Comparison of ENCODE assay signal across 23 cellular contexts in the genomic region with DNA sequence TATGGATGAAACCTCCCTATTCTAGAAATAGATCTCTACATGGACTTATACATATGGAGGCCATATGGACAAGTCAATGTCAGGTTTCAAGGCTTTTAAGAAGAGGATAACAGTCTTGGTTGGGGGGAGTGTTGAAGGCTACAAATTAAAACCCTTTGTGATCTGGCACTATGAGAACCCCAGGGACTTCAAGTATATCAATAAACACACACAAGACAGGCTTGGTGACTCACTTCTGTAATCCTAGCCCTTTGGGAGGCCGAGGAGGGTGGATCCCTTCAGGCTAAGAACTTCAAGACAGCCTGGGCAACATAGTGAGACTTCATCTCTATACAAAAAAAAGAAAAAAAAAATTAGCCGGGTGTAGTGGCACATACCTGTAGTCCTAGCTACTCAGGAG.
A peak's percentile ranks its signal among the peaks of the same experiment; 100 is the strongest.
DNase-seq lines count a peak whose midpoint lies in the region; ATAC-seq and TF ChIP-seq lines count a peak whose summit lies in the region.
"Had no signal": no experiment of that assay in that cellular context is flagged by ENCODE, and none has a peak within 500 bp of the region (broad histone marks: within the 10 kb centered on the region; RNA-seq: fewer than 3 reads in every experiment).

No MANE protein-coding gene starts in this region.

- H3K9me3 Mint-ChIP-seq in glutamatergic neuron (ENCODE audit: unreplicated experiment): peaks cover 15% of the 10 kb centered on the region
- H3K9me3 Mint-ChIP-seq in activated naive CD8-positive, alpha-beta T cell treated with anti-CD3 and anti-CD28 coated beads, Interleukin-2, amount 50 U/mL, for 24 hours: no peaks in the 10 kb centered on the region
- H3K9me3 Mint-ChIP-seq: activated B cell treated with CpG ODN at 0.5 μM for 24 hours; brain; stimulated activated naive CD8-positive, alpha-beta T cell treated with anti-CD3 and anti-CD28 coated beads, Interleukin-15, amount 100 ng/mL, for 72 hours had no signal

- no peaks in the 10 kb centered on the region for H4K20me1 ChIP-seq in mammary epithelial cell (ENCODE audit: insufficient read depth, low read length)

- H3K4me3 Mint-ChIP-seq in glutamatergic neuron (ENCODE audit: unreplicated experiment): peak overlapping the region; percentile 36
- H3K4me3 Mint-ChIP-seq in activated naive CD8-positive, alpha-beta T cell treated with anti-CD3 and anti-CD28 coated beads, Interleukin-2, amount 50 U/mL, for 24 hours: no peak overlapping the region
- H3K4me3 Mint-ChIP-seq: activated B cell treated with CpG ODN at 0.5 μM for 24 hours; brain; stimulated activated naive CD8-positive, alpha-beta T cell treated with anti-CD3 and anti-CD28 coated beads, Interleukin-15, amount 100 ng/mL, for 72 hours had no signal

- TF ChIP-seq CTCF in mammary epithelial cell (conservative IDR thresholded peaks at IDR 0.05 in 1 of 2, IDR thresholded peaks at IDR 0.05 in 1 of 2; ENCODE audit: extremely low read depth in 1 of 2, insufficient read depth in 1 of 2, low read depth in 1 of 2, low read length in 2 of 2) (no peak), glutamatergic neuron (IDR thresholded peaks at IDR 0.05; ENCODE audit: partially characterized antibody, unreplicated experiment) (no peak), suprapubic skin (IDR thresholded peaks at IDR 0.05) (no peak)

- WGBS in mammary epithelial cell (ENCODE audit: low coverage, missing lambda C conversion rate): 50% methylated on average over 1 of the region's 2 CpGs
- 39% methylated on average over 2 of the region's 2 CpGs for WGBS in suprapubic skin

- no peaks in the 10 kb centered on the region for H3K27me3 ChIP-seq in mammary epithelial cell (ENCODE audit: insufficient read depth, low read length)
- H3K27me3 ChIP-seq in suprapubic skin: no peaks in the 10 kb centered on the region
- H3K27me3 ChIP-seq: tibial artery had no signal

- H3K27ac ChIP-seq in mammary epithelial cell (ENCODE audit: insufficient read depth, low read depth, low read length) (no peak overlapping the region), suprapubic skin (no peak overlapping the region)
- H3K27ac ChIP-seq: C4-2B, lower lobe of right lung, prostate gland, tibial artery had no signal

- in situ Hi-C loops in mammary epithelial cell (cut with MboI; ENCODE audit: low sequenced_read_pairs in 2 of 2): no loop called here

- dilution Hi-C loops in mammary epithelial cell (cut with HindIII; ENCODE audit: low sequenced_read_pairs): no loop called here

- peak overlapping the region; percentile 90 for H3K27ac Mint-ChIP-seq in glutamatergic neuron (ENCODE audit: unreplicated experiment)
- H3K27ac Mint-ChIP-seq in activated naive CD8-positive, alpha-beta T cell treated with anti-CD3 and anti-CD28 coated beads, Interleukin-2, amount 50 U/mL, for 24 hours: no peak overlapping the region
- H3K27ac Mint-ChIP-seq: activated B cell treated with CpG ODN at 0.5 μM for 24 hours; brain; stimulated activated naive CD8-positive, alpha-beta T cell treated with anti-CD3 and anti-CD28 coated beads, Interleukin-15, amount 100 ng/mL, for 72 hours had no signal

- H2AFZ ChIP-seq in mammary epithelial cell (ENCODE audit: low read depth, low read length): no peak overlapping the region

- no peak for TF ChIP-seq POLR2A in suprapubic skin (IDR thresholded peaks at IDR 0.05)

- intact Hi-C loops in mammary epithelial cell (cut with micrococcal nuclease): no loop called here

- no peak for TF ChIP-seq EP300 in suprapubic skin (IDR thresholded peaks at IDR 0.05)

- H3K9ac ChIP-seq in mammary epithelial cell (ENCODE audit: insufficient read depth, low read length): no peak overlapping the region

- no peak for ATAC-seq in GM21381 (IDR thresholded peaks at IDR 0.05; ENCODE audit: unreplicated experiment)
- no peak for ATAC-seq in activated naive CD8-positive, alpha-beta T cell treated with anti-CD3 and anti-CD28 coated beads, Interleukin-2, amount 50 U/mL, for 24 hours
- ATAC-seq: esophagus mucosa; HCT116; lower lobe of right lung; stimulated activated naive CD8-positive, alpha-beta T cell treated with anti-CD3 and anti-CD28 coated beads, Interleukin-15, amount 100 ng/mL, for 72 hours had no signal

- no peaks in the 10 kb centered on the region for H3K79me2 ChIP-seq in mammary epithelial cell (ENCODE audit: insufficient read depth, low read length)

- H3K36me3 ChIP-seq in mammary epithelial cell (ENCODE audit: insufficient read depth, low read length): no peaks in the 10 kb centered on the region
- H3K36me3 ChIP-seq in suprapubic skin: no peaks in the 10 kb centered on the region
- H3K36me3 ChIP-seq: lower lobe of right lung, prostate gland, tibial artery had no signal

- no TSS peak for BruUV-seq in mammary epithelial cell (replicated peaks; lab: Mats Ljungman, UMichigan)

- H3K27me3 Mint-ChIP-seq in glutamatergic neuron (ENCODE audit: unreplicated experiment): no peaks in the 10 kb centered on the region
- no peaks in the 10 kb centered on the region for H3K27me3 Mint-ChIP-seq in activated naive CD8-positive, alpha-beta T cell treated with anti-CD3 and anti-CD28 coated beads, Interleukin-2, amount 50 U/mL, for 24 hours

- H3K4me1 Mint-ChIP-seq in glutamatergic neuron (ENCODE audit: low read depth, unreplicated experiment): peaks cover 30% of the 10 kb centered on the region
- no peaks in the 10 kb centered on the region for H3K4me1 Mint-ChIP-seq in activated naive CD8-positive, alpha-beta T cell treated with anti-CD3 and anti-CD28 coated beads, Interleukin-2, amount 50 U/mL, for 24 hours
- H3K4me1 Mint-ChIP-seq: activated B cell treated with CpG ODN at 0.5 μM for 24 hours; stimulated activated naive CD8-positive, alpha-beta T cell treated with anti-CD3 and anti-CD28 coated beads, Interleukin-15, amount 100 ng/mL, for 72 hours had no signal

- no peak overlapping the region for H3K4me3 ChIP-seq in mammary epithelial cell (replicated peaks in 1 of 3; ENCODE audit: insufficient read depth in 1 of 3, low read depth in 2 of 3, low read length in 3 of 3)
- no peak overlapping the region for H3K4me3 ChIP-seq in suprapubic skin
- H3K4me3 ChIP-seq: lower lobe of right lung, prostate gland, tibial artery had no signal

- no peak overlapping the region for H3K4me2 ChIP-seq in mammary epithelial cell (ENCODE audit: insufficient read depth, low read depth, low read length)

- H3K9me3 ChIP-seq in mammary epithelial cell (replicated peaks; ENCODE audit: insufficient read depth, low read length) (no peaks in the 10 kb centered on the region), suprapubic skin (no peaks in the 10 kb centered on the region)
- H3K9me3 ChIP-seq: lower lobe of right lung, prostate gland, tibial artery had no signal

- CTCF ChIA-PET in mammary epithelial cell (lab: Charles Lee; ENCODE audit: low non-redundant PET): no interaction called here

- peak; percentile 3 for DNase-seq in ELR (ENCODE audit: low read depth)
- DNase-seq in M059J (ENCODE audit: low read depth): peak; percentile 34
- peak; percentile 39 for DNase-seq in mammary epithelial cell
- no peak for DNase-seq in glutamatergic neuron
- DNase-seq in stimulated activated CD4-positive, alpha-beta T cell treated with anti-CD3 and anti-CD28 coated beads, Interleukin-15, amount 100 ng/mL, for 24 hours: no peak
- no peak for DNase-seq in suprapubic skin (ENCODE audit: low spot score in 2 of 2)
- DNase-seq in activated naive CD8-positive, alpha-beta T cell treated with anti-CD3 and anti-CD28 coated beads, Interleukin-2, amount 50 U/mL, for 24 hours: no peak
- DNase-seq: activated B cell treated with CpG ODN at 0.5 μM for 24 hours; activated CD4-positive, alpha-beta T cell treated with anti-CD3 and anti-CD28 coated beads, Interleukin-2, amount 50 U/mL, for 48 hours; activated effector memory CD4-positive, alpha-beta T cell treated with Interleukin-2 at 50 U/mL for 16 hours; Calu3; effector memory CD4-positive, alpha-beta T cell; kidney glomerular epithelial cell; lower lobe of right lung; NCI-H526 treated with DMSO at 0.1 percent for 48 hours; stimulated activated naive CD8-positive, alpha-beta T cell treated with anti-CD3 and anti-CD28 coated beads, Interleukin-15, amount 100 ng/mL, for 72 hours; tibial artery had no signal

- H3K4me1 ChIP-seq in mammary epithelial cell (ENCODE audit: insufficient read depth, low read length): peaks cover 11% of the 10 kb centered on the region
- peaks cover 9% of the 10 kb centered on the region for H3K4me1 ChIP-seq in suprapubic skin
- H3K4me1 ChIP-seq: lower lobe of right lung, prostate gland, tibial artery had no signal

- H3K36me3 Mint-ChIP-seq in glutamatergic neuron (ENCODE audit: unreplicated experiment): no peaks in the 10 kb centered on the region
- H3K36me3 Mint-ChIP-seq in activated naive CD8-positive, alpha-beta T cell treated with anti-CD3 and anti-CD28 coated beads, Interleukin-2, amount 50 U/mL, for 24 hours (ENCODE audit: low read depth): no peaks in the 10 kb centered on the region
- H3K36me3 Mint-ChIP-seq: brain had no signal

Comparison
In these comparisons a context has a peak if more than half of its experiments do, and no peak if none do; other contexts are left out.
1. DNase-seq: peak in ELR (single experiment), M059J (single experiment) and mammary epithelial cell (single experiment); none in glutamatergic neuron (single experiment), stimulated activated CD4-positive, alpha-beta T cell treated with anti-CD3 and anti-CD28 coated beads, Interleukin-15, amount 100 ng/mL, for 24 hours (single experiment), suprapubic skin (0 of 2) and activated naive CD8-positive, alpha-beta T cell treated with anti-CD3 and anti-CD28 coated beads, Interleukin-2, amount 50 U/mL, for 24 hours (single experiment).